ENCODE assay signal across 1 cellular context in the genomic region with DNA sequence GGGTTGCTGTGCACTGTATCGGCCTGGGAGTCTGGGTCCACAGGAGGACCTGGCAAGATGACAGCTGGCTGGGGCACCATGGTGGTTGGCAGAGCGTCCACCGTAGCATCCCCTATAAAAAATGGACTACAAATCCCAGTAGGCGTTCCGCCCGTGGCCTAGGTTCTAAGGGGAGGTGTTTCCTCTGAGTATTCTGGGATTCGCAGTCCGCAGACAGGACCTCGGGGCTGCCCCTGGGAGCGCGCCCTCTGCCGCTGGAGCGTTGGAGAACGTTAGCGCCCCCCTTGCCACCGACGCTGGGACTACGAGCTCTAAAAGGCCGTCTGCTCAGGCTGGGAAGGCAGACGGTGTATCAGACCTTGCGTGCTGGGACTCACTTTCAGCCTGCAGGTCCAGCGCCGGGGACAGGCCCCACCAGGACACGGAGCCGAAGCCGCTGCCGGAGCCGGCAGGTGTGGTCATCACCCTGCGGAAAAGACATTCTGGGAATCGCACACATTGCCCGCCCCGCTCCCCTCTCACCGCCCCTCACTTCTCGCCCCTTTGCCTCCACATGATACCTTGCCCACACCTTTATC.
TF ChIP-seq lines count a peak whose summit lies in the region.

No MANE protein-coding gene starts in this region.

TF ChIP-seq in SK-N-SH treated with all-trans-retinoic acid at 6 μM for 48 hours, 23 proteins besides CTCF, POLR2A, EP300 and RAD21 (continued from another document):
- TF ChIP-seq, protein P1, sequence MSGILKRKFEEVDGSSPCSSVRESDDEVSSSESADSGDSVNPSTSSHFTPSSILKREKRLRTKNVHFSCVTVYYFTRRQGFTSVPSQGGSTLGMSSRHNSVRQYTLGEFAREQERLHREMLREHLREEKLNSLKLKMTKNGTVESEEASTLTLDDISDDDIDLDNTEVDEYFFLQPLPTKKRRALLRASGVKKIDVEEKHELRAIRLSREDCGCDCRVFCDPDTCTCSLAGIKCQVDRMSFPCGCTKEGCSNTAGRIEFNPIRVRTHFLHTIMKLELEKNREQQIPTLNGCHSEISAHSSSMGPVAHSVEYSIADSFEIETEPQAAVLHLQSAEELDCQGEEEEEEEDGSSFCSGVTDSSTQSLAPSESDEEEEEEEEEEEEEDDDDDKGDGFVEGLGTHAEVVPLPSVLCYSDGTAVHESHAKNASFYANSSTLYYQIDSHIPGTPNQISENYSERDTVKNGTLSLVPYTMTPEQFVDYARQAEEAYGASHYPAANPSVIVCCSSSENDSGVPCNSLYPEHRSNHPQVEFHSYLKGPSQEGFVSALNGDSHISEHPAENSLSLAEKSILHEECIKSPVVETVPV (CRISPR knock-in tag; IDR thresholded peaks at IDR 0.05) = no peak
- no peak for TF ChIP-seq RARB (CRISPR knock-in tag; IDR thresholded peaks at IDR 0.05)
TF ChIP-seq in SK-N-SH treated with all-trans-retinoic acid at 6 μM for 48 hours: peak in this region for 0.
